ENCODE assay signal across 10 cellular contexts in the genomic region with DNA sequence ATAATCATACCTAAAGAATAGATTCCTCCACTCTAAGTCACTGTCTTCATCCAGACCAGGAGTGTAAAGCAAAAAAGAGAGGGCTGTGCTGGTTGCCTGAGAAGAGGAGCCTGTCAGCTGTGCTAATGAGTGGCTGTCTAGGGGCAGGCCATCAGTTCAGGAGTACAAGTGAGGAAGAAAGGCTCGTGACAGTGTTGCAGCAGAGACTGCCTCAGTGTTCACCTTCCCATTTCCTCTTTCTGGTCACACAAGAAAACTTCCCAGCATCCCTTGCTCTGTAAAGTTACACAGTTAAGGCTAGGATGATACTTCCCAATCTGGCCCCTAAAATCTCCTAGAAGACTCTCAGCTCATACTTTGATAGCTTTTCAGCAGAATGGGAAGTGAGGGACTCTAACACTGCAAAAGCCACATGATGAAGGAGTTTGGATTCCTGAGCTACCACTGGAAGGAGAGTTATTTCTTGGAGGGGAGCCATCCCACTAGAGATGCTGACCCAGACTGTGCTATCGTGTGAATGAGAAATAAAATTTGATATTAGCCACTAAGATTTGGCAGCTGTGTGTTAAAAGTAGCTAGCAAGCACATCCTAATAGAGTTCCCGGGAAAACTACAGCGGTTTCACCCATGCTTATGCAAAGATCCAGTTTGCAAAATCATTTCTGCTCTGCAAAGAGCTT.
DNase-seq lines count a peak whose midpoint lies in the region; ATAC-seq and TF ChIP-seq lines count a peak whose summit lies in the region.
"Had no signal": no experiment of that assay in that cellular context is flagged by ENCODE, and none has a peak within 500 bp of the region (broad histone marks: within the 10 kb centered on the region; RNA-seq: fewer than 3 reads in every experiment).

No MANE protein-coding gene starts in this region.

- intact Hi-C loops in left ventricle myocardium superior (cut with micrococcal nuclease), result no loop called here

- no peaks in the 10 kb centered on the region for H3K9me3 Mint-ChIP-seq in chondrocyte (ENCODE audit: low read depth)
- H3K9me3 Mint-ChIP-seq: activated CD4-positive, alpha-beta memory T cell treated with anti-CD3 and anti-CD28 coated beads, Interleukin-2, amount 10 ng/mL, durations not matched to agents 7 days and 5 days had no signal

- in situ Hi-C loops in HAP-1 (cut with MboI; ENCODE audit: low sequenced_read_pairs), result no loop called here

- H3K9me3 ChIP-seq in right atrium auricular region (peaks cover 0 to 6% of the 10 kb centered on the region in 2 donors), HAP-1 (no peaks in the 10 kb centered on the region)

- no peaks in the 10 kb centered on the region for H3K36me3 ChIP-seq in right atrium auricular region
- no peaks in the 10 kb centered on the region for H3K36me3 ChIP-seq in HAP-1 (replicated peaks)

- DNase-seq in left ventricle myocardium superior, result no peak
- DNase-seq in right atrium auricular region (ENCODE audit: low spot score), result no peak
- no peak for DNase-seq in chondrocyte (ENCODE audit: low spot score)
- no peak for DNase-seq in NCI-H146 treated with DMSO at 0.1 percent for 48 hours (lab: John Stamatoyannopoulos, UW; ENCODE audit: unreplicated experiment)
- DNase-seq in NCI-H82 treated with DMSO at 0.1 percent for 48 hours (lab: John Stamatoyannopoulos, UW; ENCODE audit: unreplicated experiment), result no peak
- DNase-seq in HAP-1 (ENCODE audit: low spot score in 2 of 2), result no peak
- DNase-seq in DMS153 treated with DMSO at 0.1 percent for 48 hours (lab: John Stamatoyannopoulos, UW; ENCODE audit: unreplicated experiment), result no peak
- DNase-seq: activated CD4-positive, alpha-beta memory T cell treated with anti-CD3 and anti-CD28 coated beads, Interleukin-2, amount 10 ng/mL, durations not matched to agents 7 days and 5 days; NCI-H524 had no signal

- no peak overlapping the region for H3K4me3 ChIP-seq in right atrium auricular region
- H3K4me3 ChIP-seq in HAP-1, result no peak overlapping the region

- H3K27me3 ChIP-seq in right atrium auricular region (no peaks in the 10 kb centered on the region), HAP-1 (ENCODE audit: low read depth) (no peaks in the 10 kb centered on the region; the same call in 1 of the 2 replicates)

- TF ChIP-seq CTCF in right atrium auricular region (IDR thresholded peaks at IDR 0.05) (no peak), chondrocyte (IDR thresholded peaks at IDR 0.05) (no peak)

- H3K27me3 Mint-ChIP-seq in chondrocyte (ENCODE audit: low read depth), result no peaks in the 10 kb centered on the region

- ATAC-seq in left ventricle myocardium superior, result peak; percentile 27
- peak; percentile 51 for ATAC-seq in HG03175 (IDR thresholded peaks at IDR 0.05; ENCODE audit: unreplicated experiment)

- peaks cover 49% of the 10 kb centered on the region for H3K4me1 Mint-ChIP-seq in chondrocyte (ENCODE audit: low read depth)
- H3K4me1 Mint-ChIP-seq: activated CD4-positive, alpha-beta memory T cell treated with anti-CD3 and anti-CD28 coated beads, Interleukin-2, amount 10 ng/mL, durations not matched to agents 7 days and 5 days had no signal

- H3K4me1 ChIP-seq in right atrium auricular region, result no peaks in the 10 kb centered on the region
- no peaks in the 10 kb centered on the region for H3K4me1 ChIP-seq in HAP-1

- H3K36me3 Mint-ChIP-seq in chondrocyte (ENCODE audit: low read depth), result no peaks in the 10 kb centered on the region

- no peak overlapping the region for H3K27ac ChIP-seq in right atrium auricular region

- H3K27ac Mint-ChIP-seq in chondrocyte (ENCODE audit: unreplicated experiment), result peak overlapping the region; percentile 76
- H3K27ac Mint-ChIP-seq: activated CD4-positive, alpha-beta memory T cell treated with anti-CD3 and anti-CD28 coated beads, Interleukin-2, amount 10 ng/mL, durations not matched to agents 7 days and 5 days had no signal

- H3K4me3 Mint-ChIP-seq in chondrocyte (ENCODE audit: unreplicated experiment), result no peak overlapping the region
- H3K4me3 Mint-ChIP-seq: activated CD4-positive, alpha-beta memory T cell treated with anti-CD3 and anti-CD28 coated beads, Interleukin-2, amount 10 ng/mL, durations not matched to agents 7 days and 5 days had no signal
